18 cellular contexts compared by ENCODE assay signal in genomic region chr3:102238362-102238761, GRCh38.
DNase-seq lines count a peak whose midpoint lies in the region; ATAC-seq and TF ChIP-seq lines count a peak whose summit lies in the region.
"Had no signal": no experiment of that assay in that cellular context is flagged by ENCODE, and none has a peak within 500 bp of the region (broad histone marks: within the 10 kb centered on the region; RNA-seq: fewer than 3 reads in every experiment).

No MANE protein-coding gene starts in this region.

- intact Hi-C loops in heart right ventricle (cut with DNase I) = loop anchor here in 1 of 10 donors (5.0 kb wide), 1 partner anchor 304 kb away; no protein-coding TSS in a partner anchor

- H3K36me3 ChIP-seq in HUES64 (ENCODE audit: insufficient read depth, low read length) (no peaks in the 10 kb centered on the region), iPS-20b (ENCODE audit: insufficient read depth, low read depth, low read length) (no peaks in the 10 kb centered on the region), heart right ventricle (no peaks in the 10 kb centered on the region)
- H3K36me3 ChIP-seq: ascending aorta, esophagus squamous epithelium, uterus had no signal

- H3K4me1 ChIP-seq in HUES64 (ENCODE audit: insufficient read depth, low read length) = peaks cover 23% of the 10 kb centered on the region
- peaks cover 13% of the 10 kb centered on the region; the same call in 1 of the 2 replicates for H3K4me1 ChIP-seq in iPS-20b (ENCODE audit: insufficient read depth, low read length)
- no peaks in the 10 kb centered on the region for H3K4me1 ChIP-seq in heart right ventricle
- H3K4me1 ChIP-seq: ascending aorta, esophagus squamous epithelium, uterus had no signal

- H3K27ac ChIP-seq in C4-2B (peak overlapping the region; percentile 84; the same call in 1 of the 2 replicates), HUES64 (ENCODE audit: low read depth, low read length) (peak overlapping the region; percentile 3; the same call in 1 of the 2 replicates), iPS-20b (ENCODE audit: low read length) (peak overlapping the region; percentile 20), heart right ventricle (no peak overlapping the region)
- H3K27ac ChIP-seq: ascending aorta, esophagus squamous epithelium, uterus had no signal

- ATAC-seq in heart right ventricle (no peak), GM18861 (IDR thresholded peaks at IDR 0.05; ENCODE audit: unreplicated experiment) (no peak)
- ATAC-seq: HCT116; natural killer cell treated with Interleukin-12 subunit alpha and Interleukin-12 subunit beta and Interleukin-15 and Interleukin-18, amount 100 ng/mL, for 72 hours; stimulated activated naive CD8-positive, alpha-beta T cell treated with anti-CD3 and anti-CD28 coated beads, Interleukin-15, amount 100 ng/mL, for 72 hours had no signal

- H3K27me3 ChIP-seq in HUES64 (ENCODE audit: insufficient read depth, low read length) (no peaks in the 10 kb centered on the region), iPS-20b (ENCODE audit: insufficient read depth, low read length) (no peaks in the 10 kb centered on the region), heart right ventricle (no peaks in the 10 kb centered on the region)
- H3K27me3 ChIP-seq: ascending aorta, esophagus squamous epithelium, uterus had no signal

- H3K9me3 ChIP-seq in HUES64 (ENCODE audit: insufficient read depth, low read depth, low read length) = no peaks in the 10 kb centered on the region
- no peaks in the 10 kb centered on the region for H3K9me3 ChIP-seq in iPS-20b (ENCODE audit: insufficient read depth, low read depth, low read length)
- no peaks in the 10 kb centered on the region for H3K9me3 ChIP-seq in heart right ventricle
- H3K9me3 ChIP-seq: ascending aorta, esophagus squamous epithelium, uterus had no signal

- H3K9ac ChIP-seq in HUES64 (ENCODE audit: low read depth, low read length) = no peak overlapping the region
- H3K9ac ChIP-seq in iPS-20b (ENCODE audit: low read depth, low read length) = no peak overlapping the region

- DNase-seq in SHP77 treated with DMSO at 0.1 percent for 48 hours (lab: John Stamatoyannopoulos, UW) = peak; percentile 26
- no peak for DNase-seq in OCI-M1 (lab: John Stamatoyannopoulos, UW)
- DNase-seq in heart right ventricle = no peak
- DNase-seq in NCI-H2171 treated with DMSO at 0.1 percent for 48 hours (lab: John Stamatoyannopoulos, UW) = no peak
- DNase-seq: activated gamma-delta T cell treated with Interleukin-2 at 50 U/mL for 16 hours; esophagus squamous epithelium; hypothalamus; NCI-H1092; NCI-H226; stimulated activated naive CD8-positive, alpha-beta T cell treated with anti-CD3 and anti-CD28 coated beads, Interleukin-15, amount 100 ng/mL, for 72 hours; uterus had no signal

- H3K4me3 ChIP-seq in HUES64 (ENCODE audit: low read length) = no peak overlapping the region
- H3K4me3 ChIP-seq in iPS-20b (ENCODE audit: low read length) = no peak overlapping the region
- no peak overlapping the region for H3K4me3 ChIP-seq in heart right ventricle
- H3K4me3 ChIP-seq: ascending aorta, esophagus squamous epithelium, uterus had no signal

- TF ChIP-seq CTCF in C4-2B (conservative IDR thresholded peaks at IDR 0.05) (no peak), heart right ventricle (IDR thresholded peaks at IDR 0.05) (no peak)

Comparison
In these comparisons a context has a peak if more than half of its experiments do, and no peak if none do; other contexts are left out.
1. H3K27ac ChIP-seq: peak in C4-2B (single experiment), HUES64 (single experiment) and iPS-20b (single experiment); none in heart right ventricle (0 of 10).